ENCODE assay signal across 1 cellular context in the genomic region with DNA sequence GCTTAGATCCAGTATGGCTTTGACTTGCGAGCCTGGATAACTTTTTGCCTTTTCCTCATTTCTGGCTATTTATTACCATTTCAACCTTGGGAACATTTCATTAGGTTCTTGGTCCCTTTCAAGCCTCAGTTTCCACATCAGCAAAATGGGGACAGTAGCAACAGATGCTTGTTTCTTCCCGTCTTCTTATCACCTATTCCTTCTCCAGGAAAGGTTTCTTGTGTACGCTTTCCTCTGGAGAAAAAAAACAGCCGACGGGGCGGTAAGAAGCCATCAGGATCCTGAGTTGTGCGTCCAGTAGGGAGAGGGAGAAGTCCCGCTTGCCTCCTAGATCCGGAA.
TF ChIP-seq lines count a peak whose summit lies in the region.

No MANE protein-coding gene starts in this region.

TF ChIP-seq in endothelial cell of umbilical vein, 7 proteins besides CTCF, POLR2A, EP300 and RAD21 (continued from another document):
- no peak for TF ChIP-seq GATA2 (IDR thresholded peaks at IDR 0.05; ENCODE audit: insufficient read depth, insufficient read length, low read depth, low read length)
- no peak for TF ChIP-seq MYC (IDR thresholded peaks at IDR 0.05; ENCODE audit: low read depth, low read length)
- no peak for TF ChIP-seq FOS (IDR thresholded peaks at IDR 0.05; ENCODE audit: borderline replicate concordance, insufficient read depth, low read length)
- TF ChIP-seq POLR2AphosphoS5 (IDR thresholded peaks at IDR 0.05; ENCODE audit: insufficient read depth, low read depth, low read length), result no peak
